ENCODE assay signal across 12 cellular contexts in the genomic region with DNA sequence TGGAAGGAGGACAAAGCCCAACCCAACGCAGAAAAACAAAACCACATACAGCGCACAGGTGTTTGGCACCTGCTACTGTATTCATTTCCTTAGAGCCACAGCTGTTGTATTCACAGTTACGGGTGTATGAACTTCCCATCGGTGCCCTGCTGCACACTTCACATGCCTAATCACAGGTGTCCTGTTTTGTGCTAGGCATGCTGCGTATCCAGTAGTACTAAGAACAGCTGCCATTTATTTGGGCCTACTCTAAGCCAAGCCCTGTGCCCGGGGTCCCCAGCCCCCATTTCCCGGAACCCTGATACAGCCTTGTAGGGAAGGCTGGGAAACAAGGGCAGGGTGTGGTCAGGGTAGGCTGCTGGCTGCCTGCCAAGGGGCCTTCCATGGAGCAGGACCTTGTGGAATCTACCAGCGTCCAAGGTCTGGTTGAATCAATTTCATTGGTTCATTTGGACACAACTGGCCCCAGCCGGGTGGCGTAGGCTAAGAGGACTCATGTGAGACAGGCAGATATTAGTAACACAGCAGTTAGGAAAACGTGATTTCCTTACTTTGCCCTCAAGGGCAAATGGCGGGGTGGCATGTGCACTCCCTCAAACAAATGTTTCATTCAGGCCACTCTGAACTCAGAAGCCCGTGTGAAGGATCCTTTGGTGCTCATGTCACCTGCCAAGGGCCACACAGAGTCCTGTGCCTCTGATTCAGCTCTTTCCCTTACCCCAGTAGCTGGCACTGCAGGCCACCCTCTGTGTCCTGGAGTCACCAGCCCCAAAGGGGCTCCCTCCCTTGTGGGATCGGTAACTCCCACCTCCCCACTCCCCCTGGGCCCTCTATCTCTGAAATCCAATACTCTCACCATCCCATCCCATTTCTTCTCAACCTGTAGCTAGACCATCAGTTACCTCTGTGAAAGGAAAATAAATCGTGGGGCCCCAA. TPM values are rescaled to one million over a fixed set of nuclear protein-coding genes. Genes with fewer than 3 reads are reported as not detected.
DNase-seq lines count a peak whose midpoint lies in the region; ATAC-seq and TF ChIP-seq lines count a peak whose summit lies in the region.
"Had no signal": no experiment of that assay in that cellular context is flagged by ENCODE, and none has a peak within 500 bp of the region (broad histone marks: within the 10 kb centered on the region; RNA-seq: fewer than 3 reads in every experiment).

No MANE protein-coding gene starts in this region.

- H3K4me1 Mint-ChIP-seq in activated CD8-positive, alpha-beta T cell treated with anti-CD3 and anti-CD28 coated beads for 36 hours (ENCODE audit: low read depth): no peaks in the 10 kb centered on the region
- no peaks in the 10 kb centered on the region for H3K4me1 Mint-ChIP-seq in CD4-positive, alpha-beta memory T cell
- H3K4me1 Mint-ChIP-seq: activated B cell treated with CpG ODN at 0.5 μM for 24 hours, natural killer cell had no signal

- H3K9me3 ChIP-seq in CD4-positive, alpha-beta memory T cell (ENCODE audit: control insufficient read depth in 1 of 2, low read length in 2 of 2): no peaks in the 10 kb centered on the region

- POLR2A ChIA-PET in activated CD8-positive, alpha-beta T cell treated with anti-CD3 and anti-CD28 coated beads for 36 hours (lab: Charles Lee): interaction anchor here (1.0 kb wide), 1 partner anchor 1089 kb away, joined by 3 read pairs; no protein-coding TSS in a partner anchor
- POLR2A ChIA-PET in CD4-positive, alpha-beta memory T cell (lab: Charles Lee; ENCODE audit: partially characterized antibody): no interaction called here

- H3K4me3 Mint-ChIP-seq in activated CD8-positive, alpha-beta T cell treated with anti-CD3 and anti-CD28 coated beads for 36 hours: no peak overlapping the region
- no peak overlapping the region for H3K4me3 Mint-ChIP-seq in CD4-positive, alpha-beta memory T cell
- H3K4me3 Mint-ChIP-seq: activated B cell treated with CpG ODN at 0.5 μM for 24 hours; natural killer cell; stimulated activated naive CD8-positive, alpha-beta T cell treated with anti-CD3 and anti-CD28 coated beads, Interleukin-15, Interleukin-2, amounts not matched to agents 100 ng/mL and 50 ng/mL, for 24 hours had no signal

- no peak overlapping the region for H3K27ac ChIP-seq in CD4-positive, alpha-beta memory T cell (ENCODE audit: low read depth, low read length)

- H3K27me3 Mint-ChIP-seq in activated CD8-positive, alpha-beta T cell treated with anti-CD3 and anti-CD28 coated beads for 36 hours: peaks cover 1% of the 10 kb centered on the region
- H3K27me3 Mint-ChIP-seq in CD4-positive, alpha-beta memory T cell: no peaks in the 10 kb centered on the region
- H3K27me3 Mint-ChIP-seq: stimulated activated naive CD8-positive, alpha-beta T cell treated with anti-CD3 and anti-CD28 coated beads, Interleukin-15, Interleukin-2, amounts not matched to agents 100 ng/mL and 50 ng/mL, for 24 hours had no signal

- H3K36me3 ChIP-seq in CD4-positive, alpha-beta memory T cell (ENCODE audit: insufficient read depth, low read length): no peaks in the 10 kb centered on the region

- H3K36me3 Mint-ChIP-seq in activated CD8-positive, alpha-beta T cell treated with anti-CD3 and anti-CD28 coated beads for 36 hours (ENCODE audit: low read depth): no peaks in the 10 kb centered on the region
- H3K36me3 Mint-ChIP-seq in CD4-positive, alpha-beta memory T cell: no peaks in the 10 kb centered on the region
- H3K36me3 Mint-ChIP-seq: natural killer cell had no signal

- in situ Hi-C loops in SK-MEL-5 (cut with HindIII; ENCODE audit: low pct_unique_long_range_greater_than_20kb, low sequenced_read_pairs): no loop called here

- no peak for TF ChIP-seq CTCF in activated CD8-positive, alpha-beta T cell treated with anti-CD3 and anti-CD28 coated beads for 36 hours (IDR thresholded peaks at IDR 0.05)

- CTCF ChIA-PET in activated CD8-positive, alpha-beta T cell treated with anti-CD3 and anti-CD28 coated beads for 36 hours (lab: Charles Lee): interaction anchor here (1.5 kb wide), 1 partner anchor 55 kb away, joined by 4 read pairs; no protein-coding TSS in a partner anchor
- CTCF ChIA-PET in CD4-positive, alpha-beta memory T cell (lab: Charles Lee; ENCODE audit: partially characterized antibody): no interaction called here

- no peak overlapping the region for H3K4me3 ChIP-seq in CD4-positive, alpha-beta memory T cell (ENCODE audit: low read length in 2 of 2)

- no peaks in the 10 kb centered on the region for H3K27me3 ChIP-seq in CD4-positive, alpha-beta memory T cell (ENCODE audit: insufficient read depth, low read length)

- intact Hi-C loops in activated CD8-positive, alpha-beta T cell treated with anti-CD3 and anti-CD28 coated beads for 36 hours (cut with micrococcal nuclease): no loop called here
- intact Hi-C loops in CD4-positive, alpha-beta memory T cell (cut with micrococcal nuclease): no loop called here

- ATAC-seq in GM21717 (IDR thresholded peaks at IDR 0.05; ENCODE audit: unreplicated experiment): no peak
- ATAC-seq in activated CD8-positive, alpha-beta T cell treated with anti-CD3 and anti-CD28 coated beads for 36 hours: no peak
- ATAC-seq: natural killer cell had no signal

- no peak overlapping the region for H3K27ac Mint-ChIP-seq in activated CD8-positive, alpha-beta T cell treated with anti-CD3 and anti-CD28 coated beads for 36 hours
- H3K27ac Mint-ChIP-seq in CD4-positive, alpha-beta memory T cell: peak overlapping the region in 1 of 7 donors; percentile 7
- H3K27ac Mint-ChIP-seq: activated B cell treated with CpG ODN at 0.5 μM for 24 hours; natural killer cell; stimulated activated naive CD8-positive, alpha-beta T cell treated with anti-CD3 and anti-CD28 coated beads, Interleukin-15, Interleukin-2, amounts not matched to agents 100 ng/mL and 50 ng/mL, for 24 hours had no signal

- H3K9me3 Mint-ChIP-seq in activated CD8-positive, alpha-beta T cell treated with anti-CD3 and anti-CD28 coated beads for 36 hours: no peaks in the 10 kb centered on the region
- H3K9me3 Mint-ChIP-seq in CD4-positive, alpha-beta memory T cell: no peaks in the 10 kb centered on the region
- H3K9me3 Mint-ChIP-seq: activated B cell treated with CpG ODN at 0.5 μM for 24 hours; natural killer cell; stimulated activated naive CD8-positive, alpha-beta T cell treated with anti-CD3 and anti-CD28 coated beads, Interleukin-15, Interleukin-2, amounts not matched to agents 100 ng/mL and 50 ng/mL, for 24 hours had no signal

- peak; percentile 96 for DNase-seq in DMS53 treated with DMSO at 0.1 percent for 48 hours (lab: John Stamatoyannopoulos, UW; ENCODE audit: unreplicated experiment)
- peak; percentile 83 for DNase-seq in NCI-H187 treated with DMSO at 0.1 percent for 48 hours (lab: John Stamatoyannopoulos, UW)
- peak; percentile 81 for DNase-seq in SK-MEL-5 (ENCODE audit: low read depth, low spot score)
- DNase-seq in mucosa of gallbladder (ENCODE audit: low spot score): peak; percentile 63
- DNase-seq in activated CD8-positive, alpha-beta T cell treated with anti-CD3 and anti-CD28 coated beads for 36 hours: no peak
- no peak for DNase-seq in CD4-positive, alpha-beta memory T cell
- no peak for DNase-seq in activated T-cell treated with anti-CD3 and anti-CD28 coated beads, Interleukin-2, amount 50 U/mL, for 1 hour
- DNase-seq: activated B cell treated with CpG ODN at 0.5 μM for 24 hours, C1 segment of cervical spinal cord, natural killer cell had no signal

- no peaks in the 10 kb centered on the region for H3K4me1 ChIP-seq in CD4-positive, alpha-beta memory T cell (ENCODE audit: insufficient read depth, low read length)

RNA-seq across cellular contexts. Expression of a gene that starts 1.0 kb away (rescaled TPM):
- not detected in 2 replicates for total RNA-seq in SK-MEL-5 (2014; rRNA removed; shearing (Covaris generic))
- polyA plus RNA-seq in SK-MEL-5 (2015; cell fraction: cytosol; rRNA removed): not detected in 2 replicates
- not detected in 2 replicates for polyA plus RNA-seq in SK-MEL-5 (2015; cell fraction: nucleus; rRNA removed)
- 0.32 TPM for total RNA-seq in mucosa of gallbladder
- not detected for total RNA-seq in activated CD8-positive, alpha-beta T cell treated with anti-CD3 and anti-CD28 coated beads for 36 hours
- not detected for total RNA-seq in CD4-positive, alpha-beta memory T cell
- polyA plus RNA-seq in CD4-positive, alpha-beta memory T cell: not detected
- total RNA-seq: activated B cell treated with CpG ODN at 0.5 μM for 24 hours, natural killer cell had no signal

RNA-seq across cellular contexts. Expression of a gene that starts 16.4 kb away (rescaled TPM):
- total RNA-seq in SK-MEL-5 (2014; rRNA removed; shearing (Covaris generic)): 15.9 and 19.8 TPM in 2 replicates
- 16.7 and 17.1 TPM in 2 replicates for polyA plus RNA-seq in SK-MEL-5 (2015; cell fraction: cytosol; rRNA removed)
- 14.5 and 20.4 TPM in 2 replicates for polyA plus RNA-seq in SK-MEL-5 (2015; cell fraction: nucleus; rRNA removed)
- total RNA-seq in mucosa of gallbladder: 31.1 TPM
- 10 to 100 TPM; 10.8 to 13.2 TPM for total RNA-seq in activated CD8-positive, alpha-beta T cell treated with anti-CD3 and anti-CD28 coated beads for 36 hours
- 10 to 100 TPM; 28.6 to 32.7 TPM for total RNA-seq in CD4-positive, alpha-beta memory T cell
- polyA plus RNA-seq in CD4-positive, alpha-beta memory T cell: 10 to 100 TPM; 14.9 to 16.8 TPM

Comparison
In these comparisons a context has a peak if more than half of its experiments do, and no peak if none do; other contexts are left out.
1. DNase-seq: peak in DMS53 treated with DMSO at 0.1 percent for 48 hours (single experiment), NCI-H187 treated with DMSO at 0.1 percent for 48 hours (single experiment), SK-MEL-5 (single experiment) and mucosa of gallbladder (single experiment); none in activated CD8-positive, alpha-beta T cell treated with anti-CD3 and anti-CD28 coated beads for 36 hours (single experiment), CD4-positive, alpha-beta memory T cell (0 of 5) and activated T-cell treated with anti-CD3 and anti-CD28 coated beads, Interleukin-2, amount 50 U/mL, for 1 hour (single experiment).